ENCODE assay signal across 8 cellular contexts in genomic region chr5:95822408-95823240, GRCh38. TPM values are rescaled to one million over a fixed set of nuclear protein-coding genes. Genes with fewer than 3 reads are reported as not detected.
DNase-seq lines count a peak whose midpoint lies in the region; ATAC-seq lines count a peak whose summit lies in the region.

A gene with protein sequence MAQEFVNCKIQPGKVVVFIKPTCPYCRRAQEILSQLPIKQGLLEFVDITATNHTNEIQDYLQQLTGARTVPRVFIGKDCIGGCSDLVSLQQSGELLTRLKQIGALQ (minus strand): TSS chr5:95822726. CDS start chr5:95822662, 64 bp downstream.

- POLR2A ChIA-PET in activated naive CD8-positive, alpha-beta T cell treated with anti-CD3 and anti-CD28 coated beads, Interleukin-2, amount 10 ng/mL, durations not matched to agents 7 days and 5 days (lab: Charles Lee), result interaction anchor here (0.6 to 9.3 kb wide), 10 partner anchors 9 to 841 kb away, joined by 3 to 97 read pairs (median 6); partner anchors contain the start of gene RFESD

- no peaks in the 10 kb centered on the region for H3K27me3 Mint-ChIP-seq in activated naive CD8-positive, alpha-beta T cell treated with anti-CD3 and anti-CD28 coated beads, Interleukin-2, amount 10 ng/mL, durations not matched to agents 7 days and 5 days

- ATAC-seq in GM19438 (IDR thresholded peaks at IDR 0.05; ENCODE audit: low read depth, unreplicated experiment) (peak; percentile 36), HG03571 (IDR thresholded peaks at IDR 0.05; ENCODE audit: unreplicated experiment) (peak; percentile 45), HG03025 (IDR thresholded peaks at IDR 0.05; ENCODE audit: low FRiP score, unreplicated experiment) (no peak)
- peak; percentile 32 for ATAC-seq in activated naive CD8-positive, alpha-beta T cell treated with anti-CD3 and anti-CD28 coated beads, Interleukin-2, amount 10 ng/mL, durations not matched to agents 7 days and 5 days (ENCODE audit: low read depth)

- no peaks in the 10 kb centered on the region for H3K9me3 Mint-ChIP-seq in activated naive CD8-positive, alpha-beta T cell treated with anti-CD3 and anti-CD28 coated beads, Interleukin-2, amount 10 ng/mL, durations not matched to agents 7 days and 5 days

- peak within 1 kb of the TSS; percentile 93 for H3K27ac Mint-ChIP-seq in activated naive CD8-positive, alpha-beta T cell treated with anti-CD3 and anti-CD28 coated beads, Interleukin-2, amount 10 ng/mL, durations not matched to agents 7 days and 5 days

- H3K4me1 Mint-ChIP-seq in activated naive CD8-positive, alpha-beta T cell treated with anti-CD3 and anti-CD28 coated beads, Interleukin-2, amount 10 ng/mL, durations not matched to agents 7 days and 5 days, result peaks cover 62% of the 10 kb centered on the region

- peak within 1 kb of the TSS; percentile 98 for H3K4me3 Mint-ChIP-seq in activated naive CD8-positive, alpha-beta T cell treated with anti-CD3 and anti-CD28 coated beads, Interleukin-2, amount 10 ng/mL, durations not matched to agents 7 days and 5 days

- peaks cover 11% of the 10 kb centered on the region for H3K36me3 Mint-ChIP-seq in activated naive CD8-positive, alpha-beta T cell treated with anti-CD3 and anti-CD28 coated beads, Interleukin-2, amount 10 ng/mL, durations not matched to agents 7 days and 5 days

- DNase-seq in DMS79 (lab: John Stamatoyannopoulos, UW) (peak; percentile 60), RPMI7951 (ENCODE audit: low read depth) (peak; percentile 82), glomerular visceral epithelial cell (ENCODE audit: extremely low spot score) (peak; percentile 81), non-pigmented ciliary epithelial cell (ENCODE audit: low read depth) (peak; percentile 63)
- peak; percentile 63 for DNase-seq in activated naive CD8-positive, alpha-beta T cell treated with anti-CD3 and anti-CD28 coated beads, Interleukin-2, amount 10 ng/mL, durations not matched to agents 7 days and 5 days

RNA-seq across cellular contexts. Expression of the gene that starts here (rescaled TPM):
- total RNA-seq in RPMI7951 (2014; rRNA removed; shearing (Covaris generic)), result 27.0 and 27.9 TPM in 2 replicates
- 10 to 100 TPM; 70.6 to 72.9 TPM for total RNA-seq in activated naive CD8-positive, alpha-beta T cell treated with anti-CD3 and anti-CD28 coated beads, Interleukin-2, amount 10 ng/mL, durations not matched to agents 7 days and 5 days
